In genomic region chr2:206423147-206423546, GRCh38 we compare ENCODE assay signal across 13 cellular contexts. TPM values are rescaled to one million over a fixed set of nuclear protein-coding genes. Genes with fewer than 3 reads are reported as not detected.
DNase-seq lines count a peak whose midpoint lies in the region; ATAC-seq and FAIRE-seq lines count a peak whose summit lies in the region.
"Had no signal": no experiment of that assay in that cellular context is flagged by ENCODE, and none has a peak within 500 bp of the region (broad histone marks: within the 10 kb centered on the region; RNA-seq: fewer than 3 reads in every experiment).

No MANE protein-coding gene starts in this region.

- WGBS in right cardiac atrium = 57% methylated on average over 2 of the region's 2 CpGs

- ATAC-seq in HG02759 (IDR thresholded peaks at IDR 0.05; ENCODE audit: unreplicated experiment) (peak; percentile 55), HG02623 (IDR thresholded peaks at IDR 0.05; ENCODE audit: unreplicated experiment) (no peak), right cardiac atrium (no peak)
- ATAC-seq: activated CD8-positive, alpha-beta memory T cell treated with anti-CD3 and anti-CD28 coated beads, Interleukin-2, amount 10 ng/mL, durations not matched to agents 7 days and 5 days; natural killer cell had no signal

- H3K27me3 ChIP-seq in right cardiac atrium (ENCODE audit: control insufficient read depth, insufficient read depth) = no peaks in the 10 kb centered on the region
- H3K27me3 ChIP-seq: MG63 had no signal

- intact Hi-C loops in right cardiac atrium (cut with DNase I) = no loop called here

- H3K27ac ChIP-seq in right cardiac atrium (ENCODE audit: low read length) = no peak overlapping the region
- H3K27ac ChIP-seq: epithelial cell of prostate had no signal

- FAIRE-seq in GM18507 (lab: Jason Lieb, UNC) = peak; percentile 5

- H3K4me1 ChIP-seq in right cardiac atrium (ENCODE audit: control insufficient read depth, insufficient read depth, low read length) = no peaks in the 10 kb centered on the region

- no peak overlapping the region for H3K4me3 ChIP-seq in right cardiac atrium (ENCODE audit: low read length)
- H3K4me3 ChIP-seq: MG63 had no signal

- DNase-seq in GM18507 (ENCODE audit: extremely low spot score, insufficient read length, low read depth) (no peak), SK-MEL-5 (ENCODE audit: low read depth, low spot score) (peak; percentile 45), iPS-NIHi7 (ENCODE audit: extremely low spot score) (peak; percentile 58), NCI-H526 treated with DMSO at 0.1 percent for 48 hours (lab: John Stamatoyannopoulos, UW) (no peak), right cardiac atrium (no peak)
- DNase-seq: activated CD8-positive, alpha-beta memory T cell treated with anti-CD3 and anti-CD28 coated beads, Interleukin-2, amount 10 ng/mL, durations not matched to agents 7 days and 5 days; amygdala; MG63; natural killer cell; NK-92 treated with Interleukin-12 subunit alpha and Interleukin-12 subunit beta, amount 100 ng/mL, for 24 hours had no signal

- H3K9me3 ChIP-seq in right cardiac atrium (ENCODE audit: control insufficient read depth, low read length) = no peaks in the 10 kb centered on the region

- in situ Hi-C loops in SK-MEL-5 (cut with HindIII; ENCODE audit: low pct_unique_long_range_greater_than_20kb, low sequenced_read_pairs) = no loop called here

RNA-seq across cellular contexts. Expression of gene ADAM23, which starts 20.2 kb away (rescaled TPM):
- total RNA-seq in SK-MEL-5 (2014; rRNA removed; shearing (Covaris generic)) = 7.6 and 9.3 TPM in 2 replicates
- 48.6 and 69.9 TPM in 2 replicates for polyA plus RNA-seq in SK-MEL-5 (2015; cell fraction: cytosol; rRNA removed)
- 10.9 and 12.0 TPM in 2 replicates for polyA plus RNA-seq in SK-MEL-5 (2015; cell fraction: nucleus; rRNA removed)
- 10 to 100 TPM; 34.9 to 56.0 (median 42.2) TPM for total RNA-seq in right cardiac atrium
- polyA plus RNA-seq in right cardiac atrium = 17.0 TPM

Comparison
In these comparisons a context has a peak if more than half of its experiments do, and no peak if none do; other contexts are left out.
1. DNase-seq: peak in SK-MEL-5 (single experiment) and iPS-NIHi7 (single experiment); none in GM18507 (single experiment), NCI-H526 treated with DMSO at 0.1 percent for 48 hours (single experiment) and right cardiac atrium (0 of 3).